Comparison of ENCODE assay signal across 24 cellular contexts in genomic region chr4:87251104-87251503, GRCh38. TPM values are rescaled to one million over a fixed set of nuclear protein-coding genes. Genes with fewer than 3 reads are reported as not detected.
A peak's percentile ranks its signal among the peaks of the same experiment; 100 is the strongest.
DNase-seq lines count a peak whose midpoint lies in the region; ATAC-seq and TF ChIP-seq lines count a peak whose summit lies in the region.
"Had no signal": no experiment of that assay in that cellular context is flagged by ENCODE, and none has a peak within 500 bp of the region (broad histone marks: within the 10 kb centered on the region; RNA-seq: fewer than 3 reads in every experiment).

No MANE protein-coding gene starts in this region.

- no peaks in the 10 kb centered on the region for H3K36me3 ChIP-seq in prostate gland
- H3K36me3 ChIP-seq: cardiac muscle cell, thoracic aorta had no signal

- H3K9me3 Mint-ChIP-seq in brain, result peaks cover 7 to 23% (median 12%) of the 10 kb centered on the region in 5 experiments
- no peaks in the 10 kb centered on the region for H3K9me3 Mint-ChIP-seq in immature natural killer cell

- no peak overlapping the region for H3K27ac ChIP-seq in prostate gland
- H3K27ac ChIP-seq: cardiac muscle cell, HL-60, thoracic aorta had no signal

- intact Hi-C loops in left colon (cut with DNase I, micrococcal nuclease) (no loop called here), prostate gland (cut with DNase I) (no loop called here)

- no peaks in the 10 kb centered on the region for H3K27me3 ChIP-seq in prostate gland (replicated peaks; ENCODE audit: insufficient read depth)
- H3K27me3 ChIP-seq: cardiac muscle cell had no signal

- H3K27ac Mint-ChIP-seq in brain (peak overlapping the region; percentile 12 to 81 (median 67)), immature natural killer cell (no peak overlapping the region), T-helper 17 cell (no peak overlapping the region)
- H3K27ac Mint-ChIP-seq: activated CD8-positive, alpha-beta T cell treated with anti-CD3 and anti-CD28 coated beads, Interleukin-2, amount 10 ng/mL, durations not matched to agents 7 days and 5 days; T-helper 2 cell treated with Interferon-gamma antibody and Interleukin-4, amounts not matched to agents 5 μg/mL and 100 μg/mL, for 36 hours had no signal

- ATAC-seq in left colon (peak; percentile 42), HG02623 (IDR thresholded peaks at IDR 0.05; ENCODE audit: unreplicated experiment) (no peak), T-helper 17 cell (no peak)
- ATAC-seq: activated CD8-positive, alpha-beta T cell treated with anti-CD3 and anti-CD28 coated beads, Interleukin-2, amount 10 ng/mL, durations not matched to agents 7 days and 5 days had no signal

- peaks cover 3% of the 10 kb centered on the region for H3K27me3 Mint-ChIP-seq in brain
- peaks cover 0 to 9% (median 0%) of the 10 kb centered on the region in 3 donors for H3K27me3 Mint-ChIP-seq in immature natural killer cell (ENCODE audit: low read depth in 3 of 3)
- no peaks in the 10 kb centered on the region for H3K27me3 Mint-ChIP-seq in T-helper 17 cell

- H3K9me3 ChIP-seq in prostate gland (no peaks in the 10 kb centered on the region), T-helper 17 cell (ENCODE audit: control insufficient read depth, low read length, poor library complexity, severe bottlenecking) (no peaks in the 10 kb centered on the region)
- H3K9me3 ChIP-seq: thoracic aorta had no signal

- TF ChIP-seq CTCF in brain (conservative IDR thresholded peaks at IDR 0.05) (no peak), prostate gland (IDR thresholded peaks at IDR 0.05) (no peak)

- no peaks in the 10 kb centered on the region for H3K36me3 Mint-ChIP-seq in brain
- no peaks in the 10 kb centered on the region for H3K36me3 Mint-ChIP-seq in immature natural killer cell
- H3K36me3 Mint-ChIP-seq in T-helper 17 cell (ENCODE audit: low read depth), result no peaks in the 10 kb centered on the region

- H3K4me3 Mint-ChIP-seq in brain (peak overlapping the region in 2 of 5 experiments; percentile 3 to 64), immature natural killer cell (no peak overlapping the region), T-helper 17 cell (no peak overlapping the region)
- H3K4me3 Mint-ChIP-seq: activated CD8-positive, alpha-beta T cell treated with anti-CD3 and anti-CD28 coated beads, Interleukin-2, amount 10 ng/mL, durations not matched to agents 7 days and 5 days; T-helper 2 cell treated with Interferon-gamma antibody and Interleukin-4, amounts not matched to agents 5 μg/mL and 100 μg/mL, for 36 hours had no signal

- TF ChIP-seq POLR2A in prostate gland (IDR thresholded peaks at IDR 0.05), result no peak

- peaks cover 8% of the 10 kb centered on the region for H3K4me1 Mint-ChIP-seq in brain
- no peaks in the 10 kb centered on the region for H3K4me1 Mint-ChIP-seq in immature natural killer cell
- H3K4me1 Mint-ChIP-seq in T-helper 17 cell, result no peaks in the 10 kb centered on the region

- no peak overlapping the region for H3K4me3 ChIP-seq in prostate gland
- H3K4me3 ChIP-seq: cardiac muscle cell, smooth muscle cell, thoracic aorta had no signal

- no peaks in the 10 kb centered on the region for H3K4me1 ChIP-seq in prostate gland (replicated peaks)

- 31% methylated on average over 6 of the region's 6 CpGs for WGBS in prostate gland

- DNase-seq in NCI-H446 treated with DMSO at 0.1 percent for 48 hours (lab: John Stamatoyannopoulos, UW), result peak; percentile 78
- peak in 1 of 2 donors; percentile 24 for DNase-seq in left colon
- DNase-seq in prostate gland (ENCODE audit: low spot score), result peak; percentile 66
- DNase-seq in AML-193 (lab: John Stamatoyannopoulos, UW), result no peak
- DNase-seq in immature natural killer cell, result no peak
- no peak for DNase-seq in T-helper 17 cell
- DNase-seq: activated CD4-positive, CD25-positive, alpha-beta regulatory T cell; activated CD8-positive, alpha-beta T cell treated with anti-CD3 and anti-CD28 coated beads, Interleukin-2, amount 10 ng/mL, durations not matched to agents 7 days and 5 days; DMS 273 treated with DMSO at 0.1 percent for 48 hours; effector CD8-positive, alpha-beta T cell; GDM1; H7; kidney glomerular epithelial cell; NCI-H1694 treated with DMSO at 0.1 percent for 48 hours; NCI-H524; SIG-M5; stimulated activated CD4-positive, alpha-beta T cell treated with anti-CD3 and anti-CD28 coated beads, Interleukin-4, amount 100 ng/mL, for 4 hours had no signal

RNA-seq across cellular contexts. Expression of gene KLHL8, which starts 30.7 kb away (rescaled TPM):
- polyA plus RNA-seq in brain (ENCODE audit: insufficient read depth, low read depth, low replicate concordance) (12.1 TPM), immature natural killer cell (10 to 100 TPM in 2 of 3 donors, 1 to 10 TPM in 1; 9.0 to 11.1 (median 10.3) TPM)
- total RNA-seq in left colon (10 to 100 TPM; 19.1 to 22.5 TPM), prostate gland (1 to 10 TPM; 6.2 to 7.7 TPM), T-helper 17 cell (1 to 10 TPM; 6.8 to 7.9 TPM)

Comparison
In these comparisons a context has a peak if more than half of its experiments do, and no peak if none do; other contexts are left out.
1. DNase-seq: peak in NCI-H446 treated with DMSO at 0.1 percent for 48 hours (single experiment) and prostate gland (single experiment); none in AML-193 (0 of 2), immature natural killer cell (0 of 3) and T-helper 17 cell (0 of 3).
2. H3K27ac Mint-ChIP-seq: peak in brain (5 of 5); none in immature natural killer cell (0 of 6) and T-helper 17 cell (single experiment).